In genomic region chr6:132096245-132096644, GRCh38 we compare ENCODE assay signal across 23 cellular contexts.
A peak's percentile ranks its signal among the peaks of the same experiment; 100 is the strongest.
DNase-seq lines count a peak whose midpoint lies in the region; ATAC-seq, FAIRE-seq and TF ChIP-seq lines count a peak whose summit lies in the region.
"Had no signal": no experiment of that assay in that cellular context is flagged by ENCODE, and none has a peak within 500 bp of the region (broad histone marks: within the 10 kb centered on the region; RNA-seq: fewer than 3 reads in every experiment).

No MANE protein-coding gene starts in this region.

- no peak overlapping the region for H3K56ac ChIP-seq in IMR-90 (ENCODE audit: extremely low read depth, insufficient read depth, low read length)

- in situ Hi-C loops in IMR-90 (cut with MboI; ENCODE audit: low sequenced_read_pairs): no loop called here

- no peaks in the 10 kb centered on the region for H3K79me2 ChIP-seq in astrocyte (ENCODE audit: insufficient read depth, low read length)

- H3K27me3 ChIP-seq in IMR-90 (ENCODE audit: control insufficient read depth, insufficient read depth, low read length) (no peaks in the 10 kb centered on the region), astrocyte (ENCODE audit: insufficient read depth, low read length) (no peaks in the 10 kb centered on the region), gastroesophageal sphincter (no peaks in the 10 kb centered on the region)
- H3K27me3 ChIP-seq: BLaER1, MG63, SJCRH30 had no signal

- no peaks in the 10 kb centered on the region for H3K36me3 Mint-ChIP-seq in astrocyte (ENCODE audit: low read depth, unreplicated experiment)
- H3K36me3 Mint-ChIP-seq: CD4-positive, alpha-beta memory T cell had no signal

- POLR2A ChIA-PET in IMR-90 (lab: Charles Lee; ENCODE audit: unreplicated experiment): no interaction called here

- H4K20me1 ChIP-seq in IMR-90 (ENCODE audit: insufficient read depth, low read length) (no peaks in the 10 kb centered on the region), astrocyte (ENCODE audit: insufficient read depth, low read length) (no peaks in the 10 kb centered on the region)
- H4K20me1 ChIP-seq: BLaER1 had no signal

- H2AK5ac ChIP-seq in IMR-90 (ENCODE audit: low read depth, low read length): peak overlapping the region; percentile 1; the same call in 1 of the 2 replicates

- H2BK20ac ChIP-seq in IMR-90 (ENCODE audit: low read depth, low read length): peak overlapping the region; percentile 8; the same call in 1 of the 2 replicates

- no peak overlapping the region for H3K4me3 Mint-ChIP-seq in astrocyte (ENCODE audit: unreplicated experiment)
- H3K4me3 Mint-ChIP-seq: CD4-positive, alpha-beta memory T cell; GM23338 had no signal

- TF ChIP-seq POLR2A in IMR-90 (IDR thresholded peaks at IDR 0.05; ENCODE audit: low read depth, low read length): no peak
- no peak for TF ChIP-seq POLR2A in gastroesophageal sphincter (IDR thresholded peaks at IDR 0.05)

- no peak overlapping the region for H3K27ac Mint-ChIP-seq in astrocyte (ENCODE audit: unreplicated experiment)
- H3K27ac Mint-ChIP-seq: CD4-positive, alpha-beta memory T cell; GM23338 had no signal

- peaks cover 9% of the 10 kb centered on the region for H3K4me1 Mint-ChIP-seq in astrocyte (ENCODE audit: low read depth, unreplicated experiment)
- H3K4me1 Mint-ChIP-seq: CD4-positive, alpha-beta memory T cell; GM23338 had no signal

- intact Hi-C loops in IMR-90 (cut with micrococcal nuclease): no loop called here

- CTCF ChIA-PET in IMR-90 (lab: Yijun Ruan, JAX): interaction anchor here (0.6 kb wide), 1 partner anchor 67 kb away, joined by 3 read pairs; no protein-coding TSS in a partner anchor

- H3K23ac ChIP-seq in IMR-90 (ENCODE audit: low read depth, low read length): no peak overlapping the region

- H4K8ac ChIP-seq in IMR-90 (ENCODE audit: low read depth in 2 of 2, low read length in 2 of 2): no peak overlapping the region

- no peak overlapping the region for H3K9ac ChIP-seq in IMR-90 (ENCODE audit: low read depth, low read length)
- H3K9ac ChIP-seq in astrocyte (ENCODE audit: low read length): no peak overlapping the region
- H3K9ac ChIP-seq: BLaER1 had no signal

- H3K4me3 ChIP-seq in AG10803 (ENCODE audit: low read length): no peak overlapping the region
- H3K4me3 ChIP-seq in IMR-90 (ENCODE audit: insufficient read depth, low read depth, low read length): no peak overlapping the region
- no peak overlapping the region for H3K4me3 ChIP-seq in astrocyte (ENCODE audit: insufficient read depth, low read depth, low read length)
- no peak overlapping the region for H3K4me3 ChIP-seq in gastroesophageal sphincter
- H3K4me3 ChIP-seq: A549, BLaER1, GM23338, HAP-1, MG63, SJCRH30 had no signal

- peak overlapping the region; percentile 7; the same call in 1 of the 3 replicates for H2BK15ac ChIP-seq in IMR-90 (ENCODE audit: low read depth, low read length)

- dilution Hi-C loops in IMR-90 (cut with HindIII; ENCODE audit: low sequenced_read_pairs, unreplicated experiment): no loop called here

- WGBS in IMR-90 (ENCODE audit: extremely low coverage in 2 of 2, insufficient read length in 1 of 2), 2 experiments: no CpG with 5 or more reads among the region's 3 CpGs
- WGBS in gastroesophageal sphincter (ENCODE audit: low coverage in 1 of 2), 2 donors: 85 to 94% methylated on average over 3 of the region's 3 CpGs

- no peak for TF ChIP-seq RAD21 in IMR-90 (IDR thresholded peaks at IDR 0.05; ENCODE audit: low read length)

- H3K9me3 ChIP-seq in IMR-90 (ENCODE audit: control insufficient read depth, insufficient read depth, low read length) (no peaks in the 10 kb centered on the region), astrocyte (ENCODE audit: insufficient read depth, low read depth, low read length) (no peaks in the 10 kb centered on the region), gastroesophageal sphincter (no peaks in the 10 kb centered on the region)
- H3K9me3 ChIP-seq: A549, HAP-1 had no signal

- no peak overlapping the region for H4K91ac ChIP-seq in IMR-90 (ENCODE audit: insufficient read depth, low read depth, low read length)

- H2AFZ ChIP-seq in IMR-90 (replicated peaks; ENCODE audit: low read length, poor library complexity) (peak overlapping the region; percentile 40), astrocyte (ENCODE audit: low read depth, low read length) (no peak overlapping the region)
- H2AFZ ChIP-seq: GM23338 had no signal

- no peak overlapping the region for H2AK9ac ChIP-seq in IMR-90 (replicated peaks; ENCODE audit: low read depth, low read length, poor library complexity)

- TF ChIP-seq EP300 in gastroesophageal sphincter (IDR thresholded peaks at IDR 0.05): no peak

- no peak overlapping the region; the same call in 1 of the 2 replicates for H2BK120ac ChIP-seq in IMR-90 (ENCODE audit: low read depth, low read length)

- H3K27me3 Mint-ChIP-seq in astrocyte (ENCODE audit: low read depth, unreplicated experiment): no peaks in the 10 kb centered on the region
- H3K27me3 Mint-ChIP-seq: CD4-positive, alpha-beta memory T cell had no signal

- no peak overlapping the region for H3K14ac ChIP-seq in IMR-90 (replicated peaks; ENCODE audit: low read depth, low read length)

- H3K36me3 ChIP-seq in IMR-90 (ENCODE audit: control insufficient read depth, insufficient read depth, low read length) (no peaks in the 10 kb centered on the region), astrocyte (ENCODE audit: insufficient read depth, low read length) (no peaks in the 10 kb centered on the region), gastroesophageal sphincter (no peaks in the 10 kb centered on the region)
- H3K36me3 ChIP-seq: BLaER1, HAP-1, MG63, SJCRH30 had no signal

- no peaks in the 10 kb centered on the region for H3K79me1 ChIP-seq in IMR-90 (ENCODE audit: low read depth in 1 of 2, low read length in 2 of 2)

- no peak overlapping the region for H3K4me2 ChIP-seq in IMR-90 (ENCODE audit: low read depth, low read length)
- no peak overlapping the region for H3K4me2 ChIP-seq in astrocyte (ENCODE audit: low read length)
- H3K4me2 ChIP-seq: A549, BLaER1, GM23338 had no signal

- H3K27ac ChIP-seq in IMR-90 (ENCODE audit: insufficient read depth, low read length) (no peak overlapping the region), astrocyte (ENCODE audit: low read depth, low read length) (no peak overlapping the region), gastroesophageal sphincter (no peak overlapping the region)
- H3K27ac ChIP-seq: A549, BLaER1, SJCRH30 had no signal

- BruUV-seq in IMR-90 (replicated peaks; lab: Mats Ljungman, UMichigan): no TSS peak

- ATAC-seq in IMR-90 (ENCODE audit: low read depth): no peak
- ATAC-seq in gastroesophageal sphincter: peak; percentile 31
- ATAC-seq in GM19452 (IDR thresholded peaks at IDR 0.05; ENCODE audit: unreplicated experiment): no peak
- ATAC-seq: A549, GM23338 had no signal

- 0 out of 2 replicates have a peak overlapping the region, but pooled peaks have one; percentile 1 for H3K18ac ChIP-seq in IMR-90 (ENCODE audit: low read depth, low read length)

- H2BK5ac ChIP-seq in IMR-90 (ENCODE audit: low read depth, low read length, poor library complexity, severe bottlenecking): no peak overlapping the region

- H3K9me1 ChIP-seq in IMR-90 (ENCODE audit: insufficient read depth, low read length): no peaks in the 10 kb centered on the region

- peak; percentile 23 for FAIRE-seq in astrocyte (lab: Jason Lieb, UNC)
- FAIRE-seq: A549, GM12892, RCC 7860 had no signal

- H3K4ac ChIP-seq in IMR-90 (ENCODE audit: low read depth, low read length): peak overlapping the region; percentile 15; the same call in 1 of the 2 replicates

- no peak overlapping the region for H4K5ac ChIP-seq in IMR-90 (ENCODE audit: low read depth, low read length)

- no peaks in the 10 kb centered on the region for H3K9me3 Mint-ChIP-seq in astrocyte (ENCODE audit: unreplicated experiment)

- DNase-seq in AG10803 (ENCODE audit: low read depth) (peak; percentile 74), IMR-90 (no peak), astrocyte (ENCODE audit: low read depth) (no peak), SKM-1 treated with dmso at 0.1 percent for 144 hours (lab: John Stamatoyannopoulos, UW; ENCODE audit: unreplicated experiment) (no peak), NCI-H1694 treated with DMSO at 0.1 percent for 48 hours (lab: John Stamatoyannopoulos, UW) (no peak)
- DNase-seq: Caco-2; CD4-positive, alpha-beta memory T cell; MG63; NCI-H1092 treated with DMSO at 0.1 percent for 48 hours; NCI-H1436 treated with DMSO at 0.1 percent for 48 hours; NCI-H2029; NCI-H2227 treated with DMSO at 0.1 percent for 48 hours; NCI-H510A; NCI-H748 treated with DMSO at 0.1 percent for 48 hours had no signal

- H3K4me1 ChIP-seq in IMR-90 (ENCODE audit: control insufficient read depth, insufficient read depth, low read length) (peaks cover 4% of the 10 kb centered on the region; the same call in 1 of the 2 replicates), astrocyte (ENCODE audit: insufficient read depth, low read length) (no peaks in the 10 kb centered on the region), gastroesophageal sphincter (peaks cover 0 to 12% (median 0%) of the 10 kb centered on the region in 3 donors)
- H3K4me1 ChIP-seq: BLaER1, Caco-2, HAP-1, SJCRH30 had no signal

- TF ChIP-seq CTCF in AG10803 (conservative IDR thresholded peaks at IDR 0.05; ENCODE audit: low read length) (no peak), IMR-90 (conservative IDR thresholded peaks at IDR 0.05; ENCODE audit: low read depth, low read length) (no peak), astrocyte (IDR thresholded peaks at IDR 0.05; ENCODE audit: insufficient read depth, low read depth, low read length) (no peak), gastroesophageal sphincter (IDR thresholded peaks at IDR 0.05) (no peak)

TF ChIP-seq in IMR-90, 13 proteins besides CTCF, POLR2A, EP300 and RAD21 (continues in another document):
- no peak for TF ChIP-seq RCOR1 (IDR thresholded peaks at IDR 0.05; ENCODE audit: insufficient replicate concordance, low read length)
- no peak for TF ChIP-seq CHD1 (IDR thresholded peaks at IDR 0.05; ENCODE audit: low read depth, low read length)
- no peak for TF ChIP-seq MXI1 (IDR thresholded peaks at IDR 0.05; ENCODE audit: borderline replicate concordance, low read depth, low read length)
- TF ChIP-seq FOS (IDR thresholded peaks at IDR 0.05; ENCODE audit: low read depth, low read length): no peak
- no peak for TF ChIP-seq ELK1 (IDR thresholded peaks at IDR 0.05; ENCODE audit: borderline replicate concordance, low read depth, low read length)
- no peak for TF ChIP-seq NFE2L2 (IDR thresholded peaks at IDR 0.05; ENCODE audit: low read depth, low read length)
- TF ChIP-seq RFX5 (IDR thresholded peaks at IDR 0.05; ENCODE audit: low read depth, low read length): no peak
- TF ChIP-seq CEBPB (IDR thresholded peaks at IDR 0.05; ENCODE audit: low read depth, low read length): no peak
- no peak for TF ChIP-seq MAFK (IDR thresholded peaks at IDR 0.05; ENCODE audit: low read depth, low read length)
